In genomic region chr19:5351731-5352228, GRCh38 we compare ENCODE assay signal across 20 cellular contexts. TPM values are rescaled to one million over a fixed set of nuclear protein-coding genes. Genes with fewer than 3 reads are reported as not detected.
DNase-seq lines count a peak whose midpoint lies in the region; FAIRE-seq and TF ChIP-seq lines count a peak whose summit lies in the region.
"Had no signal": no experiment of that assay in that cellular context is flagged by ENCODE, and none has a peak within 500 bp of the region (broad histone marks: within the 10 kb centered on the region; RNA-seq: fewer than 3 reads in every experiment).

No MANE protein-coding gene starts in this region.

- 0 out of 22 replicates have a peak, but pooled peaks cover 0 to under 1% (median 0%) of the 10 kb centered on the region in 11 experiments for H3K27me3 ChIP-seq in BLaER1 treated with 17β-estradiol and CSF1 and Interleukin-3, amounts not matched to agents 10 nM and 100 nM
- H3K27me3 ChIP-seq in HUES48 (ENCODE audit: control insufficient read depth, insufficient read depth, low read length) = peaks cover 2% of the 10 kb centered on the region
- H3K27me3 ChIP-seq in H1 (replicated peaks in 1 of 4; ENCODE audit: control insufficient read depth in 3 of 4, extremely low read depth in 1 of 4, insufficient read depth in 3 of 4, low read length in 3 of 4) = no peaks in the 10 kb centered on the region; a peak in 3 of 7 replicates
- H3K27me3 ChIP-seq in ascending aorta = no peaks in the 10 kb centered on the region
- H3K27me3 ChIP-seq: MG63 had no signal

- H3K36me3 ChIP-seq in BLaER1 treated with 17β-estradiol and CSF1 and Interleukin-3, amounts not matched to agents 10 nM and 100 nM = no peaks in the 10 kb centered on the region
- H3K36me3 ChIP-seq in HUES48 (ENCODE audit: control insufficient read depth, insufficient read depth, low read length) (no peaks in the 10 kb centered on the region), H1 (ENCODE audit: control insufficient read depth in 2 of 4, insufficient read depth in 4 of 4, low read length in 3 of 4) (no peaks in the 10 kb centered on the region), ascending aorta (no peaks in the 10 kb centered on the region)
- H3K36me3 ChIP-seq: MG63 had no signal

- H3K4me3 Mint-ChIP-seq in nephron progenitor cell = no peak overlapping the region
- H3K4me3 Mint-ChIP-seq: CD8-positive, alpha-beta memory T cell; HFFc6 had no signal

- no peak overlapping the region for H4K5ac ChIP-seq in H1 (ENCODE audit: insufficient read length, low read depth, low read length)

- no peaks in the 10 kb centered on the region for H3K79me1 ChIP-seq in H1 (ENCODE audit: low read depth, low read length)

- H3K9me3 Mint-ChIP-seq in nephron progenitor cell = peaks cover 13% of the 10 kb centered on the region
- H3K9me3 Mint-ChIP-seq: HFFc6 had no signal

- peaks cover 4 to 44% (median 24%) of the 10 kb centered on the region in 10 experiments; a peak in 16 of 20 replicates for H3K4me1 ChIP-seq in BLaER1 treated with 17β-estradiol and CSF1 and Interleukin-3, amounts not matched to agents 10 nM and 100 nM
- H3K4me1 ChIP-seq in HUES48 (ENCODE audit: control insufficient read depth, insufficient read depth, low read length) (no peaks in the 10 kb centered on the region), H1 (replicated peaks in 1 of 4; ENCODE audit: control insufficient read depth in 3 of 4, insufficient read depth in 4 of 4, low read length in 3 of 4) (peaks cover 0 to 6% (median 2%) of the 10 kb centered on the region in 4 experiments; a peak in 2 of 7 replicates), ascending aorta (no peaks in the 10 kb centered on the region)

- H3K9me3 ChIP-seq in BLaER1 treated with 17β-estradiol and CSF1 and Interleukin-3, amounts not matched to agents 10 nM and 100 nM (replicated peaks in 1 of 11) = peaks cover 0 to 10% (median 0%) of the 10 kb centered on the region in 11 experiments; a peak in 5 of 22 replicates
- H3K9me3 ChIP-seq in HUES48 (ENCODE audit: control insufficient read depth, insufficient read depth, low read length) (peaks cover 3% of the 10 kb centered on the region; the same call in 1 of the 2 replicates), H1 (ENCODE audit: insufficient read depth in 2 of 2, low read depth in 1 of 2, low read length in 1 of 2) (no peaks in the 10 kb centered on the region), ascending aorta (peaks cover 0 to 5% of the 10 kb centered on the region in 2 donors)
- H3K9me3 ChIP-seq: MG63, SK-N-SH had no signal

- H3K4ac ChIP-seq in H1 (replicated peaks; ENCODE audit: insufficient read length, low read depth, low read length) = no peak overlapping the region

- H3K27ac Mint-ChIP-seq in nephron progenitor cell = peak overlapping the region; percentile 97
- H3K27ac Mint-ChIP-seq: CD8-positive, alpha-beta memory T cell had no signal

- CTCF ChIA-PET in H1 (lab: Charles Lee; ENCODE audit: partially characterized antibody) (interaction anchor here (0.6 to 1.5 kb wide), 6 partner anchors 10 to 313 kb away, joined by 3 read pairs; no protein-coding TSS in a partner anchor), RWPE1 (lab: Yijun Ruan, JAX) (interaction anchor here (0.6 kb wide), 1 partner anchor 303 kb away, joined by 3 read pairs; no protein-coding TSS in a partner anchor)

- no peaks in the 10 kb centered on the region for H3K23me2 ChIP-seq in H1 (ENCODE audit: low read depth, low read length)

- 0 out of 22 replicates have a peak overlapping the region, but pooled peaks of 2 of the 11 experiments have one; percentile 37 to 43 for H3K9ac ChIP-seq in BLaER1 treated with 17β-estradiol and CSF1 and Interleukin-3, amounts not matched to agents 10 nM and 100 nM
- H3K9ac ChIP-seq in HUES48 (ENCODE audit: low read depth, low read length) (no peak overlapping the region), H1 (replicated peaks in 1 of 4; ENCODE audit: extremely low read depth in 1 of 4, low read depth in 3 of 4, low read length in 3 of 4) (peak overlapping the region in 1 of 4 experiments; percentile 84; a peak in 3 of 7 replicates)
- H3K9ac ChIP-seq: SK-N-SH had no signal

- no peak overlapping the region for H2BK15ac ChIP-seq in H1 (ENCODE audit: low read length)

- no peak for TF ChIP-seq POLR2A in H1 (IDR thresholded peaks at IDR 0.05; ENCODE audit: control extremely low read depth in 1 of 2, low read depth in 2 of 2, low read length in 2 of 2)

- H3K23ac ChIP-seq in H1 (ENCODE audit: insufficient read length) = no peak overlapping the region

- H4K91ac ChIP-seq in H1 (replicated peaks; ENCODE audit: insufficient read length, low read length) = no peak overlapping the region

- H3K56ac ChIP-seq in H1 (replicated peaks; ENCODE audit: insufficient read length, low read depth, low read length) = no peak overlapping the region

- peak overlapping the region; percentile 80 for H2AFZ ChIP-seq in H1 (ENCODE audit: low read length)

- intact Hi-C loops in ascending aorta (cut with DNase I) = no loop called here

- H2AK5ac ChIP-seq in H1 (ENCODE audit: low read depth, low read length) = no peak overlapping the region

- H3K4me2 ChIP-seq in BLaER1 treated with 17β-estradiol and CSF1 and Interleukin-3, amounts not matched to agents 10 nM and 100 nM = peak overlapping the region in 8 of 11 experiments; percentile 33 to 52 (median 48); a peak in 14 of 22 replicates
- peak overlapping the region; percentile 46 to 73; a peak in 2 of 4 replicates for H3K4me2 ChIP-seq in H1 (ENCODE audit: insufficient read depth in 1 of 2, low read depth in 2 of 2, low read length in 2 of 2)
- H3K4me2 ChIP-seq: SK-N-SH had no signal

- no peak for TF ChIP-seq RAD21 in H1 (IDR thresholded peaks at IDR 0.05 in 1 of 2, conservative IDR thresholded peaks at IDR 0.05 in 1 of 2; ENCODE audit: low read depth in 2 of 2, low read length in 2 of 2)

- H3K36me3 Mint-ChIP-seq in nephron progenitor cell (ENCODE audit: low read depth) = no peaks in the 10 kb centered on the region

- no peak overlapping the region for H2BK12ac ChIP-seq in H1 (ENCODE audit: low read depth, low read length)

- H3K4me1 Mint-ChIP-seq in nephron progenitor cell = peaks cover 18% of the 10 kb centered on the region
- H3K4me1 Mint-ChIP-seq: CD8-positive, alpha-beta memory T cell had no signal

- POLR2A ChIA-PET in H1 (lab: Charles Lee; ENCODE audit: partially characterized antibody) (interaction anchor here (0.6 to 3.4 kb wide), 24 partner anchors 9 to 307 kb away, joined by 3 to 36 read pairs (median 4); partner anchors contain the start of gene PTPRS), RWPE1 (lab: Yijun Ruan, JAX; ENCODE audit: low non-redundant PET) (no interaction called here)

- peaks cover 0 to 8% (median 0%) of the 10 kb centered on the region in 11 experiments; a peak in 3 of 22 replicates for H4K20me1 ChIP-seq in BLaER1 treated with 17β-estradiol and CSF1 and Interleukin-3, amounts not matched to agents 10 nM and 100 nM
- H4K20me1 ChIP-seq in H1 (replicated peaks in 1 of 2; ENCODE audit: control insufficient read depth in 1 of 2, insufficient read depth in 2 of 2, low read length in 2 of 2) = no peaks in the 10 kb centered on the region

- no peak overlapping the region for H2BK20ac ChIP-seq in H1 (ENCODE audit: low read length)

- peaks cover 23% of the 10 kb centered on the region for H3K27me3 Mint-ChIP-seq in nephron progenitor cell (ENCODE audit: low read depth, poor library complexity)

- no peak overlapping the region for H3K18ac ChIP-seq in H1 (ENCODE audit: extremely low read depth, low read length)

- no peaks in the 10 kb centered on the region for H3K79me2 ChIP-seq in H1 (ENCODE audit: control insufficient read depth in 1 of 2, insufficient read depth in 2 of 2, low read length in 2 of 2)

- FAIRE-seq in H1 (lab: Jason Lieb, UNC) = no peak
- FAIRE-seq: GM19239 had no signal

- TF ChIP-seq CTCF in H1 (IDR thresholded peaks at IDR 0.05; ENCODE audit: control extremely low read depth in 1 of 3, insufficient read depth in 1 of 3, low read depth in 1 of 3, low read length in 3 of 3) (no peak), nephron progenitor cell (IDR thresholded peaks at IDR 0.05) (no peak), ascending aorta (IDR thresholded peaks at IDR 0.05) (no peak), RWPE1 (conservative IDR thresholded peaks at IDR 0.05; ENCODE audit: low read depth) (no peak)

- 62% methylated on average over 2 of the region's 2 CpGs; no CpG with 5 or more reads in 1 of the 2 experiments for WGBS in H1 (ENCODE audit: extremely low coverage in 1 of 2, insufficient coverage in 1 of 2, insufficient read length in 1 of 2, insufficient replicate concordance in 2 of 2, low coverage in 1 of 2, low lambda C conversion rate in 2 of 2, missing lambda C conversion rate in 1 of 2), 2 experiments

- H2BK5ac ChIP-seq in H1 (ENCODE audit: low read depth, low read length) = peak overlapping the region; percentile 99; the same call in 1 of the 2 replicates

- TF ChIP-seq EP300 in H1 (IDR thresholded peaks at IDR 0.05; ENCODE audit: borderline replicate concordance in 1 of 2, low read depth in 2 of 2, low read length in 2 of 2) = no peak

- H4K8ac ChIP-seq in H1 (ENCODE audit: extremely low read depth, insufficient read depth, low read length) = no peak overlapping the region

- no peak overlapping the region for H3K14ac ChIP-seq in H1 (ENCODE audit: insufficient read length)

- no peak overlapping the region for H3K27ac ChIP-seq in BLaER1 treated with 17β-estradiol and CSF1 and Interleukin-3, amounts not matched to agents 10 nM and 100 nM
- H3K27ac ChIP-seq in HUES48 (ENCODE audit: low read depth, low read length) (peak overlapping the region; percentile 86), H1 (ENCODE audit: low read depth, low read length) (peak overlapping the region; percentile 92), ascending aorta (no peak overlapping the region), RWPE1 (no peak overlapping the region)

- H3K4me3 ChIP-seq in BLaER1 treated with 17β-estradiol and CSF1 and Interleukin-3, amounts not matched to agents 10 nM and 100 nM = no peak overlapping the region
- H3K4me3 ChIP-seq in HUES48 (ENCODE audit: low read depth, low read length) = no peak overlapping the region
- H3K4me3 ChIP-seq in H1 (ENCODE audit: extremely low read depth in 1 of 4, insufficient read depth in 2 of 4, low read depth in 3 of 4, low read length in 4 of 4) = no peak overlapping the region; a peak in 1 of 8 replicates
- no peak overlapping the region for H3K4me3 ChIP-seq in ascending aorta
- H3K4me3 ChIP-seq: MG63 had no signal

- DNase-seq in H1 (ENCODE audit: low read depth in 1 of 2, low spot score in 2 of 2) = no peak
- DNase-seq in nephron progenitor cell = no peak
- DNase-seq in NCI-H226 = no peak
- DNase-seq in ascending aorta (ENCODE audit: low spot score in 2 of 2) = no peak
- DNase-seq in RWPE1 (ENCODE audit: low spot score) = no peak
- DNase-seq in globus pallidus (ENCODE audit: low spot score) = no peak
- DNase-seq: C1 segment of cervical spinal cord; CD8-positive, alpha-beta memory T cell; DMS53; GDM1; MG63; NCI-H1694 treated with DMSO at 0.1 percent for 48 hours; NCI-H2081 treated with DMSO at 0.1 percent for 48 hours; NCI-H526 treated with DMSO at 0.1 percent for 48 hours; SHP77; SK-N-SH had no signal

- H2BK120ac ChIP-seq in H1 (replicated peaks; ENCODE audit: low read depth, low read length) = no peak overlapping the region

RNA-seq across cellular contexts. Expression of gene PTPRS, which starts 11.2 kb away (rescaled TPM):
- total RNA-seq in H1 (2021; fragmentation: NEBNext Ultra II Directional; extraction: Animal tissue kit (Norgen Biotek cat#: 25700)) = 218 and 223 TPM in 2 replicates
- polyA plus RNA-seq in H1 (2011; rRNA removed) = 96.8 and 146 TPM in 2 replicates
- 87.7 TPM for polyA plus RNA-seq in H1 (2011; cell fraction: cytosol; rRNA removed)
- polyA plus RNA-seq in H1 (2011; cell fraction: nucleus; rRNA removed) = 278 TPM
- polyA plus RNA-seq in H1 (2012, experiment 1 of 2) = 73.0 to 132 TPM (median 116 TPM) in 4 replicates
- 60.0 TPM for polyA plus RNA-seq in H1 (2012, experiment 2 of 2)
- 124 TPM for polyA plus RNA-seq in H1 (2013, experiment 1 of 2)
- 122 TPM for polyA plus RNA-seq in H1 (2013, experiment 2 of 2)
- polyA minus RNA-seq in H1 (2011; rRNA and poly(A)+ RNA removed) = 192 and 241 TPM in 2 replicates
- polyA minus RNA-seq in H1 (2011; cell fraction: cytosol; rRNA and poly(A)+ RNA removed) = 212 TPM
- 157 TPM for polyA minus RNA-seq in H1 (2011; cell fraction: nucleus; rRNA and poly(A)+ RNA removed)
- total RNA-seq in ascending aorta = 517 TPM

Comparison
In these comparisons a context has a peak if more than half of its experiments do, and no peak if none do; other contexts are left out.
1. H3K27ac ChIP-seq: peak in HUES48 (single experiment) and H1 (single experiment); none in BLaER1 treated with 17β-estradiol and CSF1 and Interleukin-3, amounts not matched to agents 10 nM and 100 nM (0 of 11), ascending aorta (0 of 2) and RWPE1 (single experiment).